ENCODE assay signal across 9 cellular contexts in genomic region chr9:134698587-134699342, GRCh38. TPM values are rescaled to one million over a fixed set of nuclear protein-coding genes. Genes with fewer than 3 reads are reported as not detected.
DNase-seq lines count a peak whose midpoint lies in the region; ATAC-seq, FAIRE-seq and TF ChIP-seq lines count a peak whose summit lies in the region.
"Had no signal": no experiment of that assay in that cellular context is flagged by ENCODE, and none has a peak within 500 bp of the region (broad histone marks: within the 10 kb centered on the region; RNA-seq: fewer than 3 reads in every experiment).

No MANE protein-coding gene starts in this region.

- no peak for TF ChIP-seq POLR2A in gastrocnemius medialis (IDR thresholded peaks at IDR 0.05)

- H3K27ac ChIP-seq in CD4-positive, alpha-beta memory T cell (ENCODE audit: low read depth, low read length) = no peak overlapping the region
- H3K27ac ChIP-seq in gastrocnemius medialis = no peak overlapping the region
- H3K27ac ChIP-seq: skin epidermis had no signal

- no peaks in the 10 kb centered on the region for H3K27me3 ChIP-seq in CD4-positive, alpha-beta memory T cell (ENCODE audit: insufficient read depth, low read length)
- H3K27me3 ChIP-seq in gastrocnemius medialis = peaks cover 0 to 7% (median 0%) of the 10 kb centered on the region in 3 donors

- in situ Hi-C loops in gastrocnemius medialis (cut with MboI; ENCODE audit: low sequenced_read_pairs in 4 of 4) = loop anchor here in 2 of 4 donors (5.0 to 10.0 kb wide), 2 partner anchors 39 to 46 kb away; no protein-coding TSS in a partner anchor

- H3K27ac Mint-ChIP-seq in CD4-positive, alpha-beta memory T cell = no peak overlapping the region

- FAIRE-seq in RCC 7860 (lab: Jason Lieb, UNC) = no peak

- no peak overlapping the region for H3K4me3 ChIP-seq in CD4-positive, alpha-beta memory T cell (ENCODE audit: low read length in 2 of 2)
- H3K4me3 ChIP-seq in gastrocnemius medialis = no peak overlapping the region
- H3K4me3 ChIP-seq: skin epidermis had no signal

- H3K9me3 Mint-ChIP-seq in CD4-positive, alpha-beta memory T cell = peaks cover 0 to 2% (median 0%) of the 10 kb centered on the region in 8 donors

- no peaks in the 10 kb centered on the region for H3K9me3 ChIP-seq in CD4-positive, alpha-beta memory T cell (ENCODE audit: control insufficient read depth in 1 of 2, low read length in 2 of 2)
- no peaks in the 10 kb centered on the region for H3K9me3 ChIP-seq in gastrocnemius medialis

- peaks cover 0 to 1% (median 0%) of the 10 kb centered on the region in 4 donors for H3K4me1 Mint-ChIP-seq in CD4-positive, alpha-beta memory T cell

- intact Hi-C loops in CD4-positive, alpha-beta memory T cell (cut with micrococcal nuclease) = no loop called here
- intact Hi-C loops in gastrocnemius medialis (cut with DNase I; ENCODE audit: low total_unique reads) = loop anchor here (1.0 kb wide), 1 partner anchor 41 kb away; no protein-coding TSS in a partner anchor

- no peak overlapping the region for H3K4me3 Mint-ChIP-seq in CD4-positive, alpha-beta memory T cell

- TF ChIP-seq CTCF in gastrocnemius medialis (IDR thresholded peaks at IDR 0.05 in 4 of 5, conservative IDR thresholded peaks at IDR 0.05 in 1 of 5) = peak; percentile 50 to 82 (median 76)

- no peaks in the 10 kb centered on the region for H3K27me3 Mint-ChIP-seq in CD4-positive, alpha-beta memory T cell

- CTCF ChIA-PET in CD4-positive, alpha-beta memory T cell (lab: Charles Lee; ENCODE audit: partially characterized antibody) = interaction anchor here (1.0 kb wide), 1 partner anchor 8 kb away, joined by 3 read pairs; no protein-coding TSS in a partner anchor

- POLR2A ChIA-PET in CD4-positive, alpha-beta memory T cell (lab: Charles Lee; ENCODE audit: partially characterized antibody) = no interaction called here

- H3K4me1 ChIP-seq in CD4-positive, alpha-beta memory T cell (ENCODE audit: insufficient read depth, low read length) = no peaks in the 10 kb centered on the region
- H3K4me1 ChIP-seq in gastrocnemius medialis = no peaks in the 10 kb centered on the region

- DNase-seq in CD4-positive, alpha-beta memory T cell = peak in 4 of 5 donors; percentile 7 to 18 (median 12)
- DNase-seq in RCC 7860 (ENCODE audit: low spot score) (peak; percentile 41), amygdala (lab: John Stamatoyannopoulos, UW) (peak in 36 of 56 donors; percentile 2 to 56 (median 30)), hepatic stellate cell (ENCODE audit: low spot score) (peak; percentile 77), gastrocnemius medialis (peak in 1 of 2 donors; percentile 37)

- ATAC-seq in HG03439 (IDR thresholded peaks at IDR 0.05; ENCODE audit: unreplicated experiment) (peak; percentile 54), gastrocnemius medialis (no peak), HG02973 (IDR thresholded peaks at IDR 0.05; ENCODE audit: unreplicated experiment) (no peak), HG03159 (IDR thresholded peaks at IDR 0.05; ENCODE audit: unreplicated experiment) (no peak)

- no peaks in the 10 kb centered on the region for H3K36me3 ChIP-seq in CD4-positive, alpha-beta memory T cell (ENCODE audit: insufficient read depth, low read length)
- H3K36me3 ChIP-seq in gastrocnemius medialis = no peaks in the 10 kb centered on the region

- no peaks in the 10 kb centered on the region for H3K36me3 Mint-ChIP-seq in CD4-positive, alpha-beta memory T cell

RNA-seq across cellular contexts. Expression of gene COL5A1, which starts 57.2 kb away (rescaled TPM):
- 1 to 10 TPM; 1.5 to 1.6 TPM for total RNA-seq in CD4-positive, alpha-beta memory T cell
- polyA plus RNA-seq in CD4-positive, alpha-beta memory T cell = under 1 TPM in 1 of 2 donors, not detected in 1; 0.36 TPM
- total RNA-seq in gastrocnemius medialis = 1 to 10 TPM; 1.6 to 2.8 (median 2.3) TPM
